Comparison of ENCODE assay signal across 13 cellular contexts in the genomic region with DNA sequence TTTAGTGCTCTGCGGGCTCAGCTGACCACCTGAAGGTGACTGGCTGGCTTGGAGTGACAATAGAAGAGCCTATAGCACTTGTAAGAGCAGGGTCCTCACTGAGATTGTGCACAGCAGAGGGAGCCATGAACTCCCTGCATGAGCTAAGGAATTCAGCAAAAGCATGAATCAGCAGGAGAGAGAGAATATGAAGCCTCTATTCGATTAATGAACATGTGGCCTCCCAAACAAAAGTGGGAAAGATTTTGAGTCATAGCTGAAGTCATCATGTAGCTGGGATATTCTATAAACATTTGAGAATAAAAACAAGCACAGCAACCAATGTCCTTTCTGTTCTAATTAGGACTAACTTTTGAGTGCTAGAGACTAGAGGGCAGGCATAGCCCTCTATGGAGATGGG.
A peak's percentile ranks its signal among the peaks of the same experiment; 100 is the strongest.
DNase-seq lines count a peak whose midpoint lies in the region; ATAC-seq and TF ChIP-seq lines count a peak whose summit lies in the region.
"Had no signal": no experiment of that assay in that cellular context is flagged by ENCODE, and none has a peak within 500 bp of the region (broad histone marks: within the 10 kb centered on the region; RNA-seq: fewer than 3 reads in every experiment).

No MANE protein-coding gene starts in this region.

- no peaks in the 10 kb centered on the region for H3K79me2 ChIP-seq in Loucy (ENCODE audit: insufficient read depth, low read length)

- peaks cover under 1% of the 10 kb centered on the region; the same call in 1 of the 2 replicates for H3K9me3 ChIP-seq in Loucy (ENCODE audit: insufficient read depth, low read depth, low read length)
- H3K9me3 ChIP-seq: gastroesophageal sphincter, SJCRH30 had no signal

- H3F3A ChIP-seq in Loucy (ENCODE audit: low read depth): no peaks in the 10 kb centered on the region; the same call in 1 of the 2 replicates

- peaks cover 0 to 9% (median 0%) of the 10 kb centered on the region in 5 experiments for H3K9me3 Mint-ChIP-seq in brain

- no peaks in the 10 kb centered on the region for H4K20me1 ChIP-seq in Loucy (ENCODE audit: insufficient read depth, low read length, poor library complexity, severe bottlenecking)

- H3K9me2 ChIP-seq in Loucy (replicated peaks; ENCODE audit: low read depth, low read length): no peaks in the 10 kb centered on the region

- H3K9ac ChIP-seq in Loucy (ENCODE audit: low read depth, low read length, poor library complexity, severe bottlenecking): no peak overlapping the region

- H3K36me3 ChIP-seq in Loucy (ENCODE audit: insufficient read depth, low read length): no peaks in the 10 kb centered on the region
- no peaks in the 10 kb centered on the region for H3K36me3 ChIP-seq in kidney epithelial cell (ENCODE audit: control insufficient read depth, insufficient read depth, low read length)
- H3K36me3 ChIP-seq: gastroesophageal sphincter, SJCRH30 had no signal

- H3K4me3 ChIP-seq in AG10803 (ENCODE audit: low read length) (no peak overlapping the region), Loucy (ENCODE audit: low read length, poor library complexity, severe bottlenecking) (no peak overlapping the region), kidney epithelial cell (ENCODE audit: low read depth, low read length) (no peak overlapping the region)
- H3K4me3 ChIP-seq: gastroesophageal sphincter, SJCRH30 had no signal

- peak; percentile 47 for TF ChIP-seq CTCF in AG10803 (conservative IDR thresholded peaks at IDR 0.05; ENCODE audit: low read length)
- peak; percentile 32; the same call in 1 of the 2 replicates for TF ChIP-seq CTCF in Loucy (conservative IDR thresholded peaks at IDR 0.05; ENCODE audit: low read length)
- no peak for TF ChIP-seq CTCF in brain (conservative IDR thresholded peaks at IDR 0.05)
- peak; percentile 54 for TF ChIP-seq CTCF in kidney epithelial cell (IDR thresholded peaks at IDR 0.05; ENCODE audit: insufficient read depth, low read length, poor library complexity, severe bottlenecking)

- H3K4me1 ChIP-seq in Loucy (ENCODE audit: insufficient read depth, low read length, poor library complexity, severe bottlenecking): peaks cover 23% of the 10 kb centered on the region
- H3K4me1 ChIP-seq: SJCRH30 had no signal

- H3K4me1 Mint-ChIP-seq in brain: peaks cover 62% of the 10 kb centered on the region
- H3K4me1 Mint-ChIP-seq: memory B cell had no signal

- H3K27me3 ChIP-seq in Loucy (ENCODE audit: insufficient read depth, low read length, poor library complexity, severe bottlenecking) (no peaks in the 10 kb centered on the region), kidney epithelial cell (ENCODE audit: control insufficient read depth, insufficient read depth, low read length) (no peaks in the 10 kb centered on the region)
- H3K27me3 ChIP-seq: gastroesophageal sphincter, SJCRH30 had no signal

- H2AFZ ChIP-seq in Loucy (ENCODE audit: low read length): no peak overlapping the region

- no peaks in the 10 kb centered on the region for H3K36me3 Mint-ChIP-seq in brain
- H3K36me3 Mint-ChIP-seq: memory B cell had no signal

- no peak overlapping the region for H3K4me2 ChIP-seq in Loucy (ENCODE audit: low read depth, low read length, poor library complexity, severe bottlenecking)

- no peak for ATAC-seq in HG03469 (IDR thresholded peaks at IDR 0.05; ENCODE audit: unreplicated experiment)
- ATAC-seq: gastroesophageal sphincter, HepG2, right cardiac atrium had no signal

- H3K4me3 Mint-ChIP-seq in brain: no peak overlapping the region
- H3K4me3 Mint-ChIP-seq: memory B cell had no signal

- no peaks in the 10 kb centered on the region for H3K27me3 Mint-ChIP-seq in brain
- H3K27me3 Mint-ChIP-seq: memory B cell had no signal

- DNase-seq in AG10803 (ENCODE audit: low read depth) (peak; percentile 76), kidney epithelial cell (ENCODE audit: low read depth) (peak; percentile 74), pons (ENCODE audit: low spot score) (no peak), foreskin melanocyte (no peak)
- DNase-seq in stimulated activated CD4-positive, alpha-beta T cell treated with anti-CD3 and anti-CD28 coated beads, Interleukin-15, amount 100 ng/mL, for 24 hours: no peak
- DNase-seq: right cardiac atrium had no signal

- peak overlapping the region in 3 of 5 experiments; percentile 4 to 52 (median 8) for H3K27ac Mint-ChIP-seq in brain
- H3K27ac Mint-ChIP-seq: memory B cell had no signal

Comparison
In these comparisons a context has a peak if more than half of its experiments do, and no peak if none do; other contexts are left out.
1. DNase-seq: peak in AG10803 (single experiment) and kidney epithelial cell (single experiment); none in pons (single experiment), stimulated activated CD4-positive, alpha-beta T cell treated with anti-CD3 and anti-CD28 coated beads, Interleukin-15, amount 100 ng/mL, for 24 hours (single experiment) and foreskin melanocyte (single experiment).
2. CTCF ChIP-seq: peak in AG10803 (single experiment), Loucy (single experiment) and kidney epithelial cell (single experiment); none in brain (0 of 2).